16 cellular contexts compared by ENCODE assay signal in the genomic region with DNA sequence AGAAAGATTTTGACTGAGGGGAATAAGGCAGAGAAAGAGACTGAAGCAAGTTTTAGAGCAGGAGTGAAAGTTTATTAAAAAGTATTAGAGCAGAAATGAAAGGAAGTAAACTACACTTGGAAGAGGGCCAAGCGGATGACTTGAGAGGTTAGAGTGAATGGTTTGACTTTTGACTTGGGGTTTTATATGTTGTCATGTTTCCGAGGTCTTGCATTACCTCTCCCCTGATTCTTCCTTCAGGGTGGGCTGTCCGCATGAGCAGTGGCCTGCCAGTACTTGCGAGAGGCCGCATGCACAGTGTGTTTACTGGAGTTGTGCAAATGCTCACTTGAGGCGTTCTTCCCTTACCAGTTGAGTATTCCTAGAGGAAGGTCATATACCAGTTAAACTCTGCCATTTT. TPM values are rescaled to one million over a fixed set of nuclear protein-coding genes. Genes with fewer than 3 reads are reported as not detected.
DNase-seq lines count a peak whose midpoint lies in the region; ATAC-seq and TF ChIP-seq lines count a peak whose summit lies in the region.
"Had no signal": no experiment of that assay in that cellular context is flagged by ENCODE, and none has a peak within 500 bp of the region (broad histone marks: within the 10 kb centered on the region; RNA-seq: fewer than 3 reads in every experiment).

No MANE protein-coding gene starts in this region.

- ATAC-seq in GM23338 (no peak), gastroesophageal sphincter (no peak), GM21737 (IDR thresholded peaks at IDR 0.05; ENCODE audit: unreplicated experiment) (no peak)
- no peak for ATAC-seq in activated CD8-positive, alpha-beta T cell treated with anti-CD3 and anti-CD28 coated beads, Interleukin-2, amount 10 ng/mL, durations not matched to agents 7 days and 5 days
- ATAC-seq in naive thymus-derived CD4-positive, alpha-beta T cell = no peak
- ATAC-seq: HepG2, psoas muscle had no signal

- H3K4me3 ChIP-seq in GM23338 = no peak overlapping the region
- H3K4me3 ChIP-seq in naive thymus-derived CD4-positive, alpha-beta T cell (ENCODE audit: low read length) = peak overlapping the region; percentile 12
- no peak overlapping the region for H3K4me3 ChIP-seq in gastroesophageal sphincter
- H3K4me3 ChIP-seq: psoas muscle had no signal

- H3K4me2 ChIP-seq in GM23338 = no peak overlapping the region

- H3K27me3 ChIP-seq in GM23338 (ENCODE audit: insufficient read depth) (no peaks in the 10 kb centered on the region), gastroesophageal sphincter (peaks cover 36% of the 10 kb centered on the region)
- no peaks in the 10 kb centered on the region for H3K27me3 ChIP-seq in naive thymus-derived CD4-positive, alpha-beta T cell (ENCODE audit: control insufficient read depth in 2 of 2, insufficient read depth in 2 of 2, low read length in 2 of 2)

- no peak for TF ChIP-seq EP300 in gastroesophageal sphincter (IDR thresholded peaks at IDR 0.05)

- POLR2A ChIA-PET in activated CD8-positive, alpha-beta T cell treated with anti-CD3 and anti-CD28 coated beads, Interleukin-2, amount 10 ng/mL, durations not matched to agents 7 days and 5 days (lab: Charles Lee) = interaction anchor here (1.4 to 11.0 kb wide), 6 partner anchors 10 to 339 kb away, joined by 4 to 570 read pairs (median 12); partner anchors contain the start of gene DENND2D
- POLR2A ChIA-PET in naive thymus-derived CD4-positive, alpha-beta T cell (lab: Charles Lee) = interaction anchor here (3.0 to 18.8 kb wide), 3 partner anchors 15 to 120 kb away, joined by 15 to 1128 read pairs (median 99); partner anchors contain the start of genes CHI3L2 and DENND2D

- no peaks in the 10 kb centered on the region for H3K36me3 Mint-ChIP-seq in GM23338 (ENCODE audit: low read depth)
- H3K36me3 Mint-ChIP-seq in activated CD8-positive, alpha-beta T cell treated with anti-CD3 and anti-CD28 coated beads, Interleukin-2, amount 10 ng/mL, durations not matched to agents 7 days and 5 days (ENCODE audit: low read depth) = peaks cover 6% of the 10 kb centered on the region
- H3K36me3 Mint-ChIP-seq in naive thymus-derived CD4-positive, alpha-beta T cell = peaks cover 0 to 26% (median 0%) of the 10 kb centered on the region in 5 donors

- intact Hi-C loops in naive thymus-derived CD4-positive, alpha-beta T cell (cut with micrococcal nuclease) = loop anchor here in 1 of 2 donors (10.0 kb wide), 1 partner anchor 579 kb away; no protein-coding TSS in a partner anchor

- no peak overlapping the region for H3K27ac ChIP-seq in GM23338 (ENCODE audit: low read depth)
- H3K27ac ChIP-seq in naive thymus-derived CD4-positive, alpha-beta T cell (ENCODE audit: low read depth, low read length) = peak overlapping the region; percentile 75
- H3K27ac ChIP-seq in gastroesophageal sphincter = no peak overlapping the region
- H3K27ac ChIP-seq: psoas muscle had no signal

- H2AFZ ChIP-seq in GM23338 = peak overlapping the region; percentile 78; the same call in 1 of the 2 replicates

- no peak overlapping the region for H3K27ac Mint-ChIP-seq in GM23338
- H3K27ac Mint-ChIP-seq in activated CD8-positive, alpha-beta T cell treated with anti-CD3 and anti-CD28 coated beads, Interleukin-2, amount 10 ng/mL, durations not matched to agents 7 days and 5 days = peak overlapping the region; percentile 91
- H3K27ac Mint-ChIP-seq in naive thymus-derived CD4-positive, alpha-beta T cell = peak overlapping the region; percentile 94 to 100 (median 97)

- no peaks in the 10 kb centered on the region for H4K20me1 ChIP-seq in GM23338 (replicated peaks; ENCODE audit: insufficient read depth)

- no peaks in the 10 kb centered on the region for H3K36me3 ChIP-seq in GM23338 (ENCODE audit: insufficient read depth)
- H3K36me3 ChIP-seq in naive thymus-derived CD4-positive, alpha-beta T cell (ENCODE audit: control insufficient read depth in 2 of 3, insufficient read depth in 3 of 3, low read length in 3 of 3) = no peaks in the 10 kb centered on the region
- no peaks in the 10 kb centered on the region for H3K36me3 ChIP-seq in gastroesophageal sphincter

- TF ChIP-seq CTCF in GM23338 (conservative IDR thresholded peaks at IDR 0.05; ENCODE audit: low read depth in 2 of 2) = no peak
- no peak for TF ChIP-seq CTCF in gastroesophageal sphincter (IDR thresholded peaks at IDR 0.05)

- H3K4me3 Mint-ChIP-seq in GM23338 = no peak overlapping the region
- peak overlapping the region; percentile 76 for H3K4me3 Mint-ChIP-seq in activated CD8-positive, alpha-beta T cell treated with anti-CD3 and anti-CD28 coated beads, Interleukin-2, amount 10 ng/mL, durations not matched to agents 7 days and 5 days
- peak overlapping the region; percentile 60 to 88 (median 81) for H3K4me3 Mint-ChIP-seq in naive thymus-derived CD4-positive, alpha-beta T cell

- DNase-seq in CD1c-positive myeloid dendritic cell (ENCODE audit: extremely low spot score) (peak; percentile 41), GM23338 (ENCODE audit: low spot score) (no peak), NCI-H748 (lab: John Stamatoyannopoulos, UW; ENCODE audit: unreplicated experiment) (no peak), kidney tubule cell (ENCODE audit: low spot score) (no peak)
- no peak for DNase-seq in activated CD8-positive, alpha-beta T cell treated with anti-CD3 and anti-CD28 coated beads, Interleukin-2, amount 10 ng/mL, durations not matched to agents 7 days and 5 days
- peak in 4 of 9 donors; percentile 48 to 56 (median 53) for DNase-seq in naive thymus-derived CD4-positive, alpha-beta T cell
- DNase-seq: amygdala; foreskin fibroblast; midbrain; NCI-H1694; NCI-H82; psoas muscle; stimulated activated CD4-positive, alpha-beta T cell treated with anti-CD3 and anti-CD28 coated beads, Interleukin-2, amount 100 ng/mL, for 48 hours had no signal

- H3K79me2 ChIP-seq in GM23338 (replicated peaks; ENCODE audit: insufficient read depth) = no peaks in the 10 kb centered on the region

- peaks cover 29% of the 10 kb centered on the region for H3K4me1 Mint-ChIP-seq in GM23338
- H3K4me1 Mint-ChIP-seq in activated CD8-positive, alpha-beta T cell treated with anti-CD3 and anti-CD28 coated beads, Interleukin-2, amount 10 ng/mL, durations not matched to agents 7 days and 5 days (ENCODE audit: low read depth) = peaks cover 84% of the 10 kb centered on the region
- peaks cover 66 to 97% (median 90%) of the 10 kb centered on the region in 7 donors for H3K4me1 Mint-ChIP-seq in naive thymus-derived CD4-positive, alpha-beta T cell

- peaks cover 37% of the 10 kb centered on the region for H3K9me2 ChIP-seq in GM23338 (ENCODE audit: insufficient read depth)

- no peaks in the 10 kb centered on the region for H3F3A ChIP-seq in GM23338 (replicated peaks; ENCODE audit: low read depth)

- CTCF ChIA-PET in activated CD8-positive, alpha-beta T cell treated with anti-CD3 and anti-CD28 coated beads, Interleukin-2, amount 10 ng/mL, durations not matched to agents 7 days and 5 days (lab: Charles Lee) = interaction anchor here (1.7 to 16.1 kb wide), 2 partner anchors 12 to 16 kb away, joined by 10 to 528 read pairs; partner anchors contain the start of gene DENND2D
- CTCF ChIA-PET in naive thymus-derived CD4-positive, alpha-beta T cell (lab: Charles Lee) = interaction anchor here (17.6 kb wide), 1 partner anchor 16 kb away, joined by 341 read pairs; the partner anchor contains the start of gene DENND2D

- peaks cover 3% of the 10 kb centered on the region for H3K27me3 Mint-ChIP-seq in GM23338 (ENCODE audit: insufficient read depth, low read depth, poor library complexity)
- no peaks in the 10 kb centered on the region for H3K27me3 Mint-ChIP-seq in activated CD8-positive, alpha-beta T cell treated with anti-CD3 and anti-CD28 coated beads, Interleukin-2, amount 10 ng/mL, durations not matched to agents 7 days and 5 days (ENCODE audit: low read depth)
- peaks cover 0 to 2% (median 0%) of the 10 kb centered on the region in 5 donors for H3K27me3 Mint-ChIP-seq in naive thymus-derived CD4-positive, alpha-beta T cell

- no peaks in the 10 kb centered on the region for H3K9me3 ChIP-seq in naive thymus-derived CD4-positive, alpha-beta T cell (ENCODE audit: control insufficient read depth in 2 of 3, low read length in 3 of 3)
- H3K9me3 ChIP-seq in gastroesophageal sphincter = no peaks in the 10 kb centered on the region
- H3K9me3 ChIP-seq: psoas muscle had no signal

- 68 to 84% methylated on average over 5 to 6 of the region's 6 CpGs for WGBS in gastroesophageal sphincter (ENCODE audit: low coverage in 1 of 2), 2 donors

- TF ChIP-seq POLR2A in gastroesophageal sphincter (IDR thresholded peaks at IDR 0.05) = no peak

- H3K4me1 ChIP-seq in GM23338 (ENCODE audit: insufficient read depth) (peaks cover 14% of the 10 kb centered on the region), gastroesophageal sphincter (no peaks in the 10 kb centered on the region)
- peaks cover 56 to 59% of the 10 kb centered on the region in 2 donors for H3K4me1 ChIP-seq in naive thymus-derived CD4-positive, alpha-beta T cell (ENCODE audit: control insufficient read depth in 2 of 2, insufficient read depth in 2 of 2, low read length in 2 of 2)
- H3K4me1 ChIP-seq: psoas muscle had no signal

- H3K9me3 Mint-ChIP-seq in GM23338 = no peaks in the 10 kb centered on the region
- H3K9me3 Mint-ChIP-seq in activated CD8-positive, alpha-beta T cell treated with anti-CD3 and anti-CD28 coated beads, Interleukin-2, amount 10 ng/mL, durations not matched to agents 7 days and 5 days (ENCODE audit: insufficient read depth) = no peaks in the 10 kb centered on the region
- H3K9me3 Mint-ChIP-seq in naive thymus-derived CD4-positive, alpha-beta T cell = peaks cover 0 to 8% (median 2%) of the 10 kb centered on the region in 11 donors

TF ChIP-seq in GM23338, 12 proteins besides CTCF, POLR2A, EP300 and RAD21 (continues in another document):
- TF ChIP-seq EZH2phosphoT487 (IDR thresholded peaks at IDR 0.05; ENCODE audit: unreplicated experiment) (no peak), CREB1 (CRISPR knock-in tag; IDR thresholded peaks at IDR 0.05; ENCODE audit: low read depth) (no peak)

RNA-seq across cellular contexts. Expression of gene DENND2D, which starts 13.0 kb away (rescaled TPM):
- total RNA-seq in GM23338 (2014; rRNA removed; shearing (Covaris generic)) = 3.0 and 5.9 TPM in 2 replicates
- 2.5 and 3.4 TPM in 2 replicates for polyA plus RNA-seq in GM23338 (2016; fragmentation: Nextera tagmentation; extraction: Ambion mirVana)
- total RNA-seq in activated CD8-positive, alpha-beta T cell treated with anti-CD3 and anti-CD28 coated beads, Interleukin-2, amount 10 ng/mL, durations not matched to agents 7 days and 5 days = 100 to 1,000 TPM; 262 to 275 TPM
- total RNA-seq in naive thymus-derived CD4-positive, alpha-beta T cell = 100 to 1,000 TPM; 122 to 328 (median 288) TPM
- polyA plus RNA-seq in naive thymus-derived CD4-positive, alpha-beta T cell = 100 to 1,000 TPM; 192 to 421 TPM
- 10 to 100 TPM in 1 of 4 donors, 1 to 10 TPM in 3; 1.4 to 16.6 (median 6.4) TPM for total RNA-seq in gastroesophageal sphincter
- polyA plus RNA-seq: HepG2 had no signal

RNA-seq across cellular contexts. Expression of gene CHI3L2, which starts 14.1 kb away (rescaled TPM):
- total RNA-seq in GM23338 (2014; rRNA removed; shearing (Covaris generic)) = not detected in 2 replicates
- polyA plus RNA-seq in GM23338 (2016; fragmentation: Nextera tagmentation; extraction: Ambion mirVana) = 0.68 TPM in 1 of 2 replicates, not detected in the other
- 10 to 100 TPM; 23.8 to 27.0 TPM for total RNA-seq in activated CD8-positive, alpha-beta T cell treated with anti-CD3 and anti-CD28 coated beads, Interleukin-2, amount 10 ng/mL, durations not matched to agents 7 days and 5 days
- 10 to 100 TPM in 3 of 5 experiments, 1 to 10 TPM in 2; 7.0 to 38.0 (median 18.8) TPM for total RNA-seq in naive thymus-derived CD4-positive, alpha-beta T cell
- polyA plus RNA-seq in naive thymus-derived CD4-positive, alpha-beta T cell = 100 to 1,000 TPM; 126 to 136 TPM
- total RNA-seq in gastroesophageal sphincter = 10 to 100 TPM in 1 of 4 donors, 1 to 10 TPM in 1, under 1 TPM in 1, not detected in 1; 0.42 to 13.1 (median 4.7) TPM

Comparison
In these comparisons a context has a peak if more than half of its experiments do, and no peak if none do; other contexts are left out.
1. RNA of gene DENND2D, which starts 13.0 kb away (total RNA-seq): 122 to 328 TPM in naive thymus-derived CD4-positive, alpha-beta T cell and 262 to 275 TPM in activated CD8-positive, alpha-beta T cell treated with anti-CD3 and anti-CD28 coated beads, Interleukin-2, amount 10 ng/mL, durations not matched to agents 7 days and 5 days; 1.4 to 16.6 TPM in gastroesophageal sphincter and 3.0 to 5.9 TPM in GM23338; every median in the first group is over 4 times any median in the second.